ENCODE assay signal across 9 cellular contexts in the genomic region with DNA sequence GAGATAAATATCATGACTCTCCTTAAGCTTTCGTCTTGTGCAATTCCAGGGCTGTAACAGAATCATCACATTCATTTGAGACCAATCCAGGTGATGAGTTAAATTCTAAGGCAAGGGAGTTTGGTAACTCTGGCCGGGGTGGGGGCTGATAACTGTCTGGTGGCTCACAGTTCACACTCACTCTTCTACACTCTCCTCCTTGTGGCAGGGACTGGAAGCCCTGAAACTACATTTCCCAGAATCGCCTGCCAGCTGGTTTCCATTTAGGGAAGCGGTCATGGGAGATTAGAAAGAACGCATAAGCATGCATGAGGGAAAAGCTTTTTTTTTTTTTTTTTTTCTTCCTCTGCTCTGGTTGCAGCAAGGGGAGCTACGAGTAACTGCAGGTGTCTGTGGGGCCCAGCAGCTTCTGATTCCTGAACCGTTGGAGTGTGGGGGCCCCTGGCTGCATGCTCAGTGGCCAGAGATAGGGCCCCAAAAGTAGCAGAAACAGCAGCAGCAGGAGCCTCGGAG.
DNase-seq lines count a peak whose midpoint lies in the region; ATAC-seq and TF ChIP-seq lines count a peak whose summit lies in the region.
"Had no signal": no experiment of that assay in that cellular context is flagged by ENCODE, and none has a peak within 500 bp of the region (broad histone marks: within the 10 kb centered on the region; RNA-seq: fewer than 3 reads in every experiment).

No MANE protein-coding gene starts in this region.

- no peaks in the 10 kb centered on the region for H3K9me3 Mint-ChIP-seq in endothelial cell (ENCODE audit: unreplicated experiment)
- no peaks in the 10 kb centered on the region for H3K9me3 Mint-ChIP-seq in activated T-cell treated with anti-CD3 and anti-CD28 coated beads, Interleukin-2, amount 50 U/mL, for 24 hours
- H3K9me3 Mint-ChIP-seq: stimulated activated naive CD8-positive, alpha-beta T cell treated with anti-CD3 and anti-CD28 coated beads, Interleukin-15, Interleukin-2, amounts not matched to agents 100 ng/mL and 50 ng/mL, for 24 hours had no signal

- H3K9me3 ChIP-seq in mammary epithelial cell (replicated peaks; ENCODE audit: insufficient read depth, low read length): no peaks in the 10 kb centered on the region

- peaks cover 24% of the 10 kb centered on the region for H3K4me1 Mint-ChIP-seq in endothelial cell (ENCODE audit: unreplicated experiment)
- H3K4me1 Mint-ChIP-seq in activated T-cell treated with anti-CD3 and anti-CD28 coated beads, Interleukin-2, amount 50 U/mL, for 24 hours (ENCODE audit: low read depth): no peaks in the 10 kb centered on the region

- H3K27me3 Mint-ChIP-seq in endothelial cell (ENCODE audit: unreplicated experiment): peaks cover 13% of the 10 kb centered on the region
- peaks cover 12% of the 10 kb centered on the region for H3K27me3 Mint-ChIP-seq in activated T-cell treated with anti-CD3 and anti-CD28 coated beads, Interleukin-2, amount 50 U/mL, for 24 hours

- peaks cover 4% of the 10 kb centered on the region for H3K27me3 ChIP-seq in mammary epithelial cell (ENCODE audit: insufficient read depth, low read length)

- no peak overlapping the region for H3K27ac ChIP-seq in mammary epithelial cell (ENCODE audit: insufficient read depth, low read depth, low read length)

- no peak for TF ChIP-seq CTCF in endothelial cell (IDR thresholded peaks at IDR 0.05; ENCODE audit: unreplicated experiment)
- peak in 1 of 2 donors; percentile 30 for TF ChIP-seq CTCF in mammary epithelial cell (conservative IDR thresholded peaks at IDR 0.05 in 1 of 2, IDR thresholded peaks at IDR 0.05 in 1 of 2; ENCODE audit: extremely low read depth in 1 of 2, insufficient read depth in 1 of 2, low read depth in 1 of 2, low read length in 2 of 2)

- DNase-seq in CMK (ENCODE audit: low read depth): peak; percentile 14
- DNase-seq in NOMO-1 treated with DMSO at 0.1 percent for 48 hours (lab: John Stamatoyannopoulos, UW; ENCODE audit: unreplicated experiment): peak; percentile 34
- DNase-seq in endothelial cell (ENCODE audit: low spot score): peak; percentile 41
- DNase-seq in mucosa of gallbladder (ENCODE audit: low spot score): peak; percentile 42
- DNase-seq in cortex of kidney (lab: John Stamatoyannopoulos, UW): no peak
- no peak for DNase-seq in mammary epithelial cell
- no peak for DNase-seq in activated T-cell treated with anti-CD3 and anti-CD28 coated beads, Interleukin-2, amount 50 U/mL, for 24 hours

- H2AFZ ChIP-seq in mammary epithelial cell (ENCODE audit: low read depth, low read length): no peak overlapping the region

- H3K4me2 ChIP-seq in mammary epithelial cell (ENCODE audit: insufficient read depth, low read depth, low read length): no peak overlapping the region

- H3K79me2 ChIP-seq in mammary epithelial cell (ENCODE audit: insufficient read depth, low read length): no peaks in the 10 kb centered on the region

- H3K27ac Mint-ChIP-seq in endothelial cell (ENCODE audit: unreplicated experiment): peak overlapping the region; percentile 54
- H3K27ac Mint-ChIP-seq in activated T-cell treated with anti-CD3 and anti-CD28 coated beads, Interleukin-2, amount 50 U/mL, for 24 hours: no peak overlapping the region
- H3K27ac Mint-ChIP-seq: stimulated activated naive CD8-positive, alpha-beta T cell treated with anti-CD3 and anti-CD28 coated beads, Interleukin-15, Interleukin-2, amounts not matched to agents 100 ng/mL and 50 ng/mL, for 24 hours had no signal

- dilution Hi-C loops in mammary epithelial cell (cut with HindIII; ENCODE audit: low sequenced_read_pairs): no loop called here

- BruUV-seq in mammary epithelial cell (replicated peaks; lab: Mats Ljungman, UMichigan): no TSS peak

- in situ Hi-C loops in mammary epithelial cell (cut with MboI; ENCODE audit: low sequenced_read_pairs in 2 of 2): no loop called here

- no peaks in the 10 kb centered on the region for H3K4me1 ChIP-seq in mammary epithelial cell (ENCODE audit: insufficient read depth, low read length)

- CTCF ChIA-PET in mammary epithelial cell (lab: Charles Lee; ENCODE audit: low non-redundant PET): no interaction called here

- WGBS in mammary epithelial cell (ENCODE audit: low coverage, missing lambda C conversion rate): 44% methylated on average over 8 of the region's 8 CpGs

- intact Hi-C loops in mammary epithelial cell (cut with micrococcal nuclease): no loop called here

- no peaks in the 10 kb centered on the region for H4K20me1 ChIP-seq in mammary epithelial cell (ENCODE audit: insufficient read depth, low read length)

- no peaks in the 10 kb centered on the region for H3K36me3 ChIP-seq in mammary epithelial cell (ENCODE audit: insufficient read depth, low read length)

- no peak overlapping the region for H3K9ac ChIP-seq in mammary epithelial cell (ENCODE audit: insufficient read depth, low read length)

- no peak for ATAC-seq in GM21390 (IDR thresholded peaks at IDR 0.05; ENCODE audit: unreplicated experiment)

- no peaks in the 10 kb centered on the region for H3K36me3 Mint-ChIP-seq in endothelial cell (ENCODE audit: low read depth, unreplicated experiment)
- no peaks in the 10 kb centered on the region for H3K36me3 Mint-ChIP-seq in activated T-cell treated with anti-CD3 and anti-CD28 coated beads, Interleukin-2, amount 50 U/mL, for 24 hours (ENCODE audit: low read depth)

- peak overlapping the region; percentile 4 for H3K4me3 Mint-ChIP-seq in endothelial cell (ENCODE audit: unreplicated experiment)
- H3K4me3 Mint-ChIP-seq in activated T-cell treated with anti-CD3 and anti-CD28 coated beads, Interleukin-2, amount 50 U/mL, for 24 hours: no peak overlapping the region
- H3K4me3 Mint-ChIP-seq: stimulated activated naive CD8-positive, alpha-beta T cell treated with anti-CD3 and anti-CD28 coated beads, Interleukin-15, Interleukin-2, amounts not matched to agents 100 ng/mL and 50 ng/mL, for 24 hours had no signal

- H3K4me3 ChIP-seq in mammary epithelial cell (replicated peaks in 1 of 3; ENCODE audit: insufficient read depth in 1 of 3, low read depth in 2 of 3, low read length in 3 of 3): no peak overlapping the region

Comparison
In these comparisons a context has a peak if more than half of its experiments do, and no peak if none do; other contexts are left out.
1. DNase-seq: peak in CMK (single experiment), NOMO-1 treated with DMSO at 0.1 percent for 48 hours (single experiment), endothelial cell (single experiment) and mucosa of gallbladder (single experiment); none in cortex of kidney (single experiment), mammary epithelial cell (single experiment) and activated T-cell treated with anti-CD3 and anti-CD28 coated beads, Interleukin-2, amount 50 U/mL, for 24 hours (single experiment).